In genomic region chr13:27304099-27304498, GRCh38 we compare ENCODE assay signal across 31 cellular contexts. TPM values are rescaled to one million over a fixed set of nuclear protein-coding genes. Genes with fewer than 3 reads are reported as not detected.
DNase-seq lines count a peak whose midpoint lies in the region; ATAC-seq, FAIRE-seq and TF ChIP-seq lines count a peak whose summit lies in the region.
"Had no signal": no experiment of that assay in that cellular context is flagged by ENCODE, and none has a peak within 500 bp of the region (broad histone marks: within the 10 kb centered on the region; RNA-seq: fewer than 3 reads in every experiment).

No MANE protein-coding gene starts in this region.

- no peak overlapping the region for H2AFZ ChIP-seq in K562 (ENCODE audit: low read depth, low read length)

- no peak for DNase-seq in K562 (ENCODE audit: extremely low read depth in 1 of 4, low spot score in 3 of 4)
- no peak for DNase-seq in activated CD8-positive, alpha-beta memory T cell treated with anti-CD3 and anti-CD28 coated beads for 24 hours
- no peak for DNase-seq in NCI-H524 treated with DMSO at 0.1 percent for 48 hours (lab: John Stamatoyannopoulos, UW)
- DNase-seq: 8988T; ACHN; AML-193; BE2C; C1 segment of cervical spinal cord; Caco-2; Calu3; CD4-positive, alpha-beta memory T cell; CD4-positive, alpha-beta T cell; CD4-positive, CD25-positive, alpha-beta regulatory T cell; CD8-positive, alpha-beta memory T cell; COR-L47; DMS 273 treated with DMSO at 0.1 percent for 48 hours; DMS153; DMS53; DMS79; DMS79 treated with DMSO at 0.1 percent for 48 hours; DND-41; EL had no signal

- POLR2A ChIA-PET in HEK293 (lab: Yijun Ruan, JAX) (no interaction called here), K562 (lab: Yijun Ruan, JAX) (no interaction called here)

- no peak for ATAC-seq in K562
- ATAC-seq: A549; CD8-positive, alpha-beta T cell had no signal

- no peak for FAIRE-seq in K562 (lab: Jason Lieb, UNC)
- FAIRE-seq: A204.1, A549, D721Med had no signal

- H3K4me3 ChIP-seq in HEK293 (ENCODE audit: low read depth, low read length) = no peak overlapping the region
- H3K4me3 ChIP-seq in K562 = no peak overlapping the region
- H3K4me3 ChIP-seq: A549; BLaER1; BLaER1 treated with 17β-estradiol and CSF1 and Interleukin-3, amounts not matched to agents 10 nM and 100 nM had no signal

- CTCF ChIA-PET in HEK293 (lab: Yijun Ruan, JAX) (no interaction called here), K562 (lab: Yijun Ruan, JAX; ENCODE audit: low intra/inter-chr PET ratio) (no interaction called here)

- H3K9me3 ChIP-seq in HEK293 (ENCODE audit: control insufficient read depth, insufficient read depth, low read depth, low read length) (no peaks in the 10 kb centered on the region), K562 (replicated peaks; ENCODE audit: control insufficient read depth, insufficient read depth, low read depth, low read length) (no peaks in the 10 kb centered on the region)
- H3K9me3 ChIP-seq: A549, BE2C, Caco-2 had no signal

- no peak for TF ChIP-seq RAD21 in K562 (CRISPR knock-in tag; conservative IDR thresholded peaks at IDR 0.05 in 1 of 2, IDR thresholded peaks at IDR 0.05 in 1 of 2)

- BruUV-seq in K562 (replicated peaks; lab: Mats Ljungman, UMichigan) = no TSS peak

- TF ChIP-seq POLR2A in K562 (conservative IDR thresholded peaks at IDR 0.05) = no peak

- TF ChIP-seq CTCF in HEK293 (tag by site-specific recombination; IDR thresholded peaks at IDR 0.05) (no peak), K562 (IDR thresholded peaks at IDR 0.05 in 2 of 3, conservative IDR thresholded peaks at IDR 0.05 in 1 of 3; ENCODE audit: insufficient read depth in 2 of 3, low read depth in 1 of 3, low read length in 3 of 3) (no peak)

- in situ Hi-C loops in K562 (cut with MboI) = no loop called here

- no peak overlapping the region for H3K9ac ChIP-seq in K562 (ENCODE audit: insufficient read depth in 1 of 2, low read depth in 2 of 2, low read length in 2 of 2)
- H3K9ac ChIP-seq: BLaER1; BLaER1 treated with 17β-estradiol and CSF1 and Interleukin-3, amounts not matched to agents 10 nM and 100 nM had no signal

- intact Hi-C loops in K562 (cut with micrococcal nuclease) = no loop called here

- no peaks in the 10 kb centered on the region for H3K4me1 ChIP-seq in HEK293 (ENCODE audit: control insufficient read depth, insufficient read depth, low read length)
- H3K4me1 ChIP-seq in K562 (replicated peaks in 1 of 2; ENCODE audit: control insufficient read depth in 2 of 2, insufficient read depth in 2 of 2, low read length in 2 of 2) = no peaks in the 10 kb centered on the region
- H3K4me1 ChIP-seq: BE2C, Caco-2 had no signal

- H3K4me2 ChIP-seq in K562 (ENCODE audit: insufficient read depth, low read length) = no peak overlapping the region
- H3K4me2 ChIP-seq: A549; BLaER1; BLaER1 treated with 17β-estradiol and CSF1 and Interleukin-3, amounts not matched to agents 10 nM and 100 nM had no signal

- H3K79me2 ChIP-seq in K562 (ENCODE audit: control insufficient read depth, insufficient read depth, low read length) = no peaks in the 10 kb centered on the region

- H3K9me1 ChIP-seq in K562 (ENCODE audit: control insufficient read depth, insufficient read depth, low read length) = no peaks in the 10 kb centered on the region

- no peak for TF ChIP-seq EP300 in K562 (IDR thresholded peaks at IDR 0.05; ENCODE audit: low read length)

- 7% methylated on average over 4 of the region's 4 CpGs for WGBS in K562 (ENCODE audit: insufficient coverage, low coverage, missing lambda C conversion rate)

- no peaks in the 10 kb centered on the region for H4K20me1 ChIP-seq in K562 (replicated peaks; ENCODE audit: control insufficient read depth, insufficient read depth, low read length)
- H4K20me1 ChIP-seq: BLaER1; BLaER1 treated with 17β-estradiol and CSF1 and Interleukin-3, amounts not matched to agents 10 nM and 100 nM had no signal

- peaks cover 15 to 24% of the 10 kb centered on the region in 2 experiments for H3K27me3 ChIP-seq in K562 (ENCODE audit: control insufficient read depth in 2 of 2, insufficient read depth in 2 of 2, low read length in 2 of 2)
- H3K27me3 ChIP-seq: BLaER1; BLaER1 treated with 17β-estradiol and CSF1 and Interleukin-3, amounts not matched to agents 10 nM and 100 nM had no signal

- H3K27ac ChIP-seq in HEK293 (ENCODE audit: extremely low read depth, low read depth, low read length) (no peak overlapping the region), K562 (ENCODE audit: extremely low read depth, low read depth, low read length) (no peak overlapping the region)
- H3K27ac ChIP-seq: 22Rv1; A549; BLaER1; BLaER1 treated with 17β-estradiol and CSF1 and Interleukin-3, amounts not matched to agents 10 nM and 100 nM; C4-2B had no signal

- H3K36me3 ChIP-seq in HEK293 (ENCODE audit: control insufficient read depth in 2 of 2, insufficient read depth in 1 of 2, low read length in 2 of 2) = no peaks in the 10 kb centered on the region
- H3K36me3 ChIP-seq in K562 (ENCODE audit: control insufficient read depth, insufficient read depth, low read length) = no peaks in the 10 kb centered on the region
- H3K36me3 ChIP-seq: BE2C; BLaER1; BLaER1 treated with 17β-estradiol and CSF1 and Interleukin-3, amounts not matched to agents 10 nM and 100 nM had no signal

TF ChIP-seq in HEK293, 187 proteins besides CTCF, POLR2A, EP300 and RAD21 (continues in another document):
- TF ChIP-seq ZNF174 (tag by site-specific recombination; IDR thresholded peaks at IDR 0.05) (no peak), ZNF121 (tag by site-specific recombination; IDR thresholded peaks at IDR 0.05) (no peak), BCL11B (tag by site-specific recombination; IDR thresholded peaks at IDR 0.05; ENCODE audit: low read depth) (no peak), ZFP37 (tag by site-specific recombination; IDR thresholded peaks at IDR 0.05) (no peak)

TF ChIP-seq in K562, 482 proteins besides CTCF, POLR2A, EP300 and RAD21:
- TF ChIP-seq HCFC1 (IDR thresholded peaks at IDR 0.05; ENCODE audit: low read depth, low read length) = no peak
- TF ChIP-seq ZNF134 (CRISPR knock-in tag; conservative IDR thresholded peaks at IDR 0.05) = peak; percentile 94

RNA-seq across cellular contexts. Expression of gene RASL11A, which starts 33.5 kb away (rescaled TPM):
- 1.3 and 1.5 TPM in 2 replicates for total RNA-seq in K562 (2011; cell fraction: chromatin; rRNA removed; ENCODE audit: low replicate concordance)
- 0.67 and 1.3 TPM in 2 replicates for total RNA-seq in K562 (2011; cell fraction: nucleolus; rRNA removed)
- 0.76 and 1.1 TPM in 2 replicates for total RNA-seq in K562 (2011; cell fraction: nucleoplasm; rRNA removed)
- 2.1 and 2.4 TPM in 2 replicates for total RNA-seq in K562 (2014; rRNA removed)
- total RNA-seq in K562 (2014; rRNA removed; fragmentation: Illumina TruSeq; extraction: Trizol) = 0.98 and 1.6 TPM in 2 replicates
- 0.80 and 0.87 TPM in 2 replicates for total RNA-seq in K562 (2015; rRNA removed; fragmentation: Illumina TruSeq; extraction: Trizol)
- total RNA-seq in K562 (2021) = 1.5 and 1.6 TPM in 2 replicates
- polyA plus RNA-seq in K562 (2011; rRNA removed) = 1.7 and 1.9 TPM in 2 replicates
- polyA plus RNA-seq in K562 (2011; cell fraction: cytosol; rRNA removed) = 1.1 and 3.8 TPM in 2 replicates
- 1.5 and 1.8 TPM in 2 replicates for polyA plus RNA-seq in K562 (2011; cell fraction: nucleus; rRNA removed)
- 0.66 and 0.82 TPM in 2 replicates for polyA plus RNA-seq in K562 (2012)
- polyA plus RNA-seq in K562 (2014; fragmentation: Illumina TruSeq; extraction: Trizol) = 1.9 and 2.2 TPM in 2 replicates
- under 1 TPM in 1 of 2 experiments, not detected in 1; 0.11 TPM for polyA plus RNA-seq in K562 (2014; fragmentation: Nextera tagmentation; extraction: Ambion mirVana)
- 1.2 and 1.3 TPM in 2 replicates for polyA plus RNA-seq in K562 (2014; rRNA removed)
- polyA minus RNA-seq in K562 (2011; rRNA and poly(A)+ RNA removed) = 1.5 and 5.9 TPM in 2 replicates
- 1.3 and 1.5 TPM in 2 replicates for polyA minus RNA-seq in K562 (2011; cell fraction: cytosol; rRNA and poly(A)+ RNA removed)
- polyA minus RNA-seq in K562 (2011; cell fraction: nucleus; rRNA and poly(A)+ RNA removed) = 0.89 and 1.2 TPM in 2 replicates

RNA-seq across cellular contexts. Expression of gene RPL21, which starts 52.7 kb away (rescaled TPM):
- 116 and 190 TPM in 2 replicates for total RNA-seq in K562 (2011; cell fraction: chromatin; rRNA removed; ENCODE audit: low replicate concordance)
- 265 and 279 TPM in 2 replicates for total RNA-seq in K562 (2011; cell fraction: nucleolus; rRNA removed)
- 405 and 605 TPM in 2 replicates for total RNA-seq in K562 (2011; cell fraction: nucleoplasm; rRNA removed)
- total RNA-seq in K562 (2014; rRNA removed) (622 and 852 TPM in 2 replicates), K562 (2014; rRNA removed; fragmentation: Illumina TruSeq; extraction: Trizol) (2,222 and 2,441 TPM in 2 replicates), K562 (2015; rRNA removed; fragmentation: Illumina TruSeq; extraction: Trizol) (2,046 and 2,206 TPM in 2 replicates), K562 (2021) (934 and 1,064 TPM in 2 replicates)
- polyA plus RNA-seq in K562 (2011; rRNA removed) (1,361 and 1,676 TPM in 2 replicates), K562 (2014; fragmentation: Illumina TruSeq; extraction: Trizol) (1,618 and 2,053 TPM in 2 replicates), K562 (2014; fragmentation: Nextera tagmentation; extraction: Ambion mirVana) (1,000 to 10,000 TPM; 3,327 to 4,203 TPM), K562 (2014; rRNA removed) (1,075 and 1,122 TPM in 2 replicates)
- polyA plus RNA-seq in K562 (2011; cell fraction: cytosol; rRNA removed) = 259 and 574 TPM in 2 replicates
- polyA plus RNA-seq in K562 (2011; cell fraction: nucleus; rRNA removed) = 235 and 462 TPM in 2 replicates
- 1,432 and 2,024 TPM in 2 replicates for polyA plus RNA-seq in K562 (2012)
- 292 and 325 TPM in 2 replicates for polyA minus RNA-seq in K562 (2011; rRNA and poly(A)+ RNA removed)
- polyA minus RNA-seq in K562 (2011; cell fraction: cytosol; rRNA and poly(A)+ RNA removed) = 160 and 201 TPM in 2 replicates
- polyA minus RNA-seq in K562 (2011; cell fraction: nucleus; rRNA and poly(A)+ RNA removed) = 137 and 395 TPM in 2 replicates
